8 cellular contexts compared by ENCODE assay signal in the genomic region with DNA sequence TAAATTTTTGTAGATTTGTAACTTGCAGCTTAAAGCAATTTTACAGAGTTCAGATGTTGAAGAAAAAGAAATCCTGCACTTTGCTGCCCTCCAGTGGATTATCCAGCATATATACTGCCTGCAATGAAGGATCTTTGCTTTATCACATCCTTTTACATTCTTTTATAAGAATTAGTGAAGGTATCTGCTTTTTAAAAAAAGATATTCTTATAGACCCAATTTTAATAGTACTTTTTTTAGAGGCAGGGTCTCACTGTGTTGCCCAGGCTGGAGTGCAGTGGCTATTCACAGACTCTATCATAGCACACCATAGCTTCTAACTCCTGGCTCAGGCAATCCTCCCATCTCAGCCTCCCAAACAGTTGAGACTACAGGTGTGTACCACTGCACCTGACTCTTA.
DNase-seq lines count a peak whose midpoint lies in the region; ATAC-seq and TF ChIP-seq lines count a peak whose summit lies in the region.

No MANE protein-coding gene starts in this region.

- intact Hi-C loops in spleen (cut with DNase I; ENCODE audit: low total_unique reads), result no loop called here

- H2AFZ ChIP-seq in Loucy (ENCODE audit: low read length), result no peak overlapping the region

- peak; percentile 63 for ATAC-seq in GM18519 (IDR thresholded peaks at IDR 0.05; ENCODE audit: low FRiP score, unreplicated experiment)
- ATAC-seq in GM19023 (IDR thresholded peaks at IDR 0.05; ENCODE audit: unreplicated experiment), result no peak

- no peaks in the 10 kb centered on the region for H3K9me2 ChIP-seq in Loucy (replicated peaks; ENCODE audit: low read depth, low read length)

- H3K79me2 ChIP-seq in Loucy (ENCODE audit: insufficient read depth, low read length), result no peaks in the 10 kb centered on the region

- H3K27me3 ChIP-seq in Loucy (ENCODE audit: insufficient read depth, low read length, poor library complexity, severe bottlenecking), result no peaks in the 10 kb centered on the region
- H3K27me3 ChIP-seq in spleen (replicated peaks in 1 of 7), result no peaks in the 10 kb centered on the region

- H4K20me1 ChIP-seq in Loucy (ENCODE audit: insufficient read depth, low read length, poor library complexity, severe bottlenecking), result no peaks in the 10 kb centered on the region

- peak; percentile 86 for TF ChIP-seq CTCF in Loucy (conservative IDR thresholded peaks at IDR 0.05; ENCODE audit: low read length)
- TF ChIP-seq CTCF in spleen (IDR thresholded peaks at IDR 0.05 in 8 of 11, conservative IDR thresholded peaks at IDR 0.05 in 3 of 11), result peak in 8 of 11 experiments; percentile 16 to 64 (median 46)

- H3K36me3 ChIP-seq in Loucy (ENCODE audit: insufficient read depth, low read length) (peaks cover 22% of the 10 kb centered on the region), spleen (peaks cover 0 to 65% (median 17%) of the 10 kb centered on the region in 6 donors)

- H3K27ac ChIP-seq in spleen, result no peak overlapping the region

- H3K4me2 ChIP-seq in Loucy (ENCODE audit: low read depth, low read length, poor library complexity, severe bottlenecking), result no peak overlapping the region

- H3K4me3 ChIP-seq in Loucy (ENCODE audit: low read length, poor library complexity, severe bottlenecking) (no peak overlapping the region), spleen (no peak overlapping the region)

- TF ChIP-seq POLR2A in spleen (IDR thresholded peaks at IDR 0.05), result no peak

- H3F3A ChIP-seq in Loucy (ENCODE audit: low read depth), result no peaks in the 10 kb centered on the region

- DNase-seq in DMS 273 (lab: John Stamatoyannopoulos, UW; ENCODE audit: unreplicated experiment) (peak; percentile 33), DMS 273 treated with DMSO at 0.1 percent for 48 hours (lab: John Stamatoyannopoulos, UW) (no peak), globus pallidus (ENCODE audit: low spot score) (peak; percentile 31), spleen (no peak)
- peak; percentile 40 for DNase-seq in activated CD4-positive, alpha-beta T cell treated with anti-CD3 and anti-CD28 coated beads for 48 hours

- no peak overlapping the region for H3K9ac ChIP-seq in Loucy (ENCODE audit: low read depth, low read length, poor library complexity, severe bottlenecking)

- H3K4me1 ChIP-seq in Loucy (ENCODE audit: insufficient read depth, low read length, poor library complexity, severe bottlenecking) (no peaks in the 10 kb centered on the region), spleen (no peaks in the 10 kb centered on the region)

- H3K9me3 ChIP-seq in Loucy (ENCODE audit: insufficient read depth, low read depth, low read length) (no peaks in the 10 kb centered on the region), spleen (no peaks in the 10 kb centered on the region)

Comparison
In these comparisons a context has a peak if more than half of its experiments do, and no peak if none do; other contexts are left out.
1. DNase-seq: peak in DMS 273 (single experiment), activated CD4-positive, alpha-beta T cell treated with anti-CD3 and anti-CD28 coated beads for 48 hours (single experiment) and globus pallidus (single experiment); none in DMS 273 treated with DMSO at 0.1 percent for 48 hours (single experiment) and spleen (single experiment).